ENCODE assay signal across 12 cellular contexts in genomic region chr2:217695033-217695520, GRCh38.
DNase-seq lines count a peak whose midpoint lies in the region; ATAC-seq and TF ChIP-seq lines count a peak whose summit lies in the region.
"Had no signal": no experiment of that assay in that cellular context is flagged by ENCODE, and none has a peak within 500 bp of the region (broad histone marks: within the 10 kb centered on the region; RNA-seq: fewer than 3 reads in every experiment).

No MANE protein-coding gene starts in this region.

- H3K36me3 ChIP-seq in ascending aorta (peaks cover 0 to 13% of the 10 kb centered on the region in 2 donors), tibial artery (no peaks in the 10 kb centered on the region)
- H3K36me3 ChIP-seq: pancreas had no signal

- DNase-seq in HS-5 (ENCODE audit: low read depth) = peak; percentile 88
- no peak for DNase-seq in ascending aorta (ENCODE audit: low spot score in 2 of 2)
- DNase-seq in hepatic stellate cell (ENCODE audit: low spot score) = peak; percentile 78
- DNase-seq in tibial artery = peak in 1 of 2 donors; percentile 44
- no peak for DNase-seq in stimulated activated CD4-positive, alpha-beta T cell treated with anti-CD3 and anti-CD28 coated beads, Interleukin-15, amount 100 ng/mL, for 24 hours
- no peak for DNase-seq in DMS53 treated with DMSO at 0.1 percent for 48 hours (lab: John Stamatoyannopoulos, UW; ENCODE audit: unreplicated experiment)
- DNase-seq: activated gamma-delta T cell, hippocampal formation, NCI-H2029, pancreas, T1000 had no signal

- H3K4me3 ChIP-seq in ascending aorta (no peak overlapping the region), tibial artery (no peak overlapping the region)
- H3K4me3 ChIP-seq: pancreas had no signal

- H3K4me1 ChIP-seq in ascending aorta (peaks cover 3 to 37% of the 10 kb centered on the region in 2 donors), tibial artery (peaks cover 0 to 78% (median 33%) of the 10 kb centered on the region in 4 donors)
- H3K4me1 ChIP-seq: pancreas had no signal

- H3K27ac ChIP-seq in ascending aorta (peak overlapping the region; percentile 69 to 77), tibial artery (peak overlapping the region; percentile 66 to 73)
- H3K27ac ChIP-seq: pancreas had no signal

- no peak for ATAC-seq in HG03432 (IDR thresholded peaks at IDR 0.05; ENCODE audit: unreplicated experiment)

- H3K9me3 ChIP-seq in ascending aorta (no peaks in the 10 kb centered on the region), tibial artery (no peaks in the 10 kb centered on the region)
- H3K9me3 ChIP-seq: pancreas had no signal

- H3K27me3 ChIP-seq in ascending aorta = no peaks in the 10 kb centered on the region
- H3K27me3 ChIP-seq in tibial artery = no peaks in the 10 kb centered on the region
- H3K27me3 ChIP-seq: pancreas had no signal

- intact Hi-C loops in ascending aorta (cut with DNase I) = no loop called here
- intact Hi-C loops in tibial artery (cut with DNase I; ENCODE audit: low total_unique reads) = no loop called here

- TF ChIP-seq CTCF in ascending aorta (IDR thresholded peaks at IDR 0.05) (no peak), tibial artery (IDR thresholded peaks at IDR 0.05) (no peak)

Comparison
In these comparisons a context has a peak if more than half of its experiments do, and no peak if none do; other contexts are left out.
1. DNase-seq: peak in HS-5 (single experiment) and hepatic stellate cell (single experiment); none in ascending aorta (0 of 2), stimulated activated CD4-positive, alpha-beta T cell treated with anti-CD3 and anti-CD28 coated beads, Interleukin-15, amount 100 ng/mL, for 24 hours (single experiment) and DMS53 treated with DMSO at 0.1 percent for 48 hours (single experiment).